ENCODE assay signal across 9 cellular contexts in the genomic region with DNA sequence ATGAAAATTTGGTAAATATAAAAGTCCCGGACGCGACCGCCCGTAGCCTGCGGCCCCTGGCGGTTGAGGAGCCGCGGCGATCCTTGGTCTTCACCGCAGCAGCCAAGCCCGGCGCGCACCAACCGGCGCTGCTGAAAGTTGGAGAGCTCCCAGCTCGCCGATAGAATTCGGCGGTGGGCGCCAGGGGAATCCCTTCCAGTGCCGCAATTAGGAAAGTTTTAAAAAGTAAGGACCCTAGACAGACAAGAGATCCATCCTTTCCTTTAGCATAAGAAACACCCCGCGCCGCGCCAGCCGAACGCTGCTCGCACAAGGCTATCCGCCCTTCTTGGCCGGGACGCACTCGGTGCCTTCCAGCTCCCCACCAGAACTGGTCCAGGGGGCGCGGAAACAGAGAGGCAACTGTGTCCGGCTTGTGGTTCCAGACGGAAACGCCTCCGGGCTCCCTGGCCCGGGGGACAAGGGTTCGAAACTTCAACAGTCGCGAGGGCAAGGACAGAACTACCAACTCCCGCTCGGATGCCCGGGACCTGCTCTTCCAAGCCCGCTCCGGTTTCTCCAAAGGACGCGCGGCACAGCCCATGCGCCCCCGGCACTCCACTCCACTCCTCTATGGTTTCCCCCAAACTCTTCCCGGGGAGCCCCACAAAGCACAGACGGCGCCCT. TPM values are rescaled to one million over a fixed set of nuclear protein-coding genes. Genes with fewer than 3 reads are reported as not detected.
DNase-seq lines count a peak whose midpoint lies in the region; ATAC-seq and TF ChIP-seq lines count a peak whose summit lies in the region.
"Had no signal": no experiment of that assay in that cellular context is flagged by ENCODE, and none has a peak within 500 bp of the region (broad histone marks: within the 10 kb centered on the region; RNA-seq: fewer than 3 reads in every experiment).

No MANE protein-coding gene starts in this region.

- intact Hi-C loops in CD14-positive monocyte (cut with micrococcal nuclease): no loop called here
- intact Hi-C loops in MCF 10A (cut with micrococcal nuclease): loop anchor here (10.0 kb wide), 1 partner anchor 240 kb away; no protein-coding TSS in a partner anchor

- no peak overlapping the region for H3K9ac ChIP-seq in smooth muscle cell (ENCODE audit: low read depth)

- peaks cover 0 to 9% (median 4%) of the 10 kb centered on the region in 7 donors for H3K9me3 Mint-ChIP-seq in CD14-positive monocyte
- no peaks in the 10 kb centered on the region for H3K9me3 Mint-ChIP-seq in MCF 10A (ENCODE audit: unreplicated experiment)

- no peaks in the 10 kb centered on the region for H3K36me3 ChIP-seq in smooth muscle cell (ENCODE audit: low read depth)
- H3K36me3 ChIP-seq: SJSA1 had no signal

- 2% methylated on average over 56 of the region's 56 CpGs for WGBS in smooth muscle cell (ENCODE audit: low lambda C conversion rate)

- H3K9me3 ChIP-seq in smooth muscle cell (replicated peaks; ENCODE audit: low read depth): no peaks in the 10 kb centered on the region
- H3K9me3 ChIP-seq: SJSA1 had no signal

- H3K4me1 ChIP-seq in smooth muscle cell (ENCODE audit: low read depth): no peaks in the 10 kb centered on the region

- peaks cover 75% of the 10 kb centered on the region for H3K27me3 ChIP-seq in smooth muscle cell (ENCODE audit: low read depth)

- H3K4me3 Mint-ChIP-seq in CD14-positive monocyte: peak overlapping the region; percentile 66 to 88
- peak overlapping the region; percentile 72 for H3K4me3 Mint-ChIP-seq in MCF 10A (ENCODE audit: unreplicated experiment)

- no peaks in the 10 kb centered on the region for H3K79me2 ChIP-seq in smooth muscle cell (ENCODE audit: low read depth)

- no TSS peak for BruUV-seq in MCF 10A (replicated peaks; lab: Mats Ljungman, UMichigan)

- H4K20me1 ChIP-seq in smooth muscle cell (ENCODE audit: low read depth): no peaks in the 10 kb centered on the region

- CTCF ChIA-PET in MCF 10A (lab: Yijun Ruan, JAX): interaction anchor here (0.6 to 1.1 kb wide), 9 partner anchors 15 to 808 kb away, joined by 3 to 4 read pairs (median 3); no protein-coding TSS in a partner anchor

- H3K4me3 ChIP-seq in smooth muscle cell: peak overlapping the region; percentile 26
- H3K4me3 ChIP-seq: SJSA1 had no signal

- DNase-seq in CD14-positive monocyte (ENCODE audit: low spot score) (no peak), NCI-H2227 treated with DMSO at 0.1 percent for 48 hours (lab: John Stamatoyannopoulos, UW) (peak; percentile 17), MCF 10A (ENCODE audit: unreplicated experiment) (peak; percentile 43), iris pigment epithelial cell (ENCODE audit: low read depth) (peak; percentile 60), smooth muscle cell (lab: John Stamatoyannopoulos, UW; ENCODE audit: unreplicated experiment) (no peak), cortex of kidney (lab: John Stamatoyannopoulos, UW) (no peak)

- H2AFZ ChIP-seq in smooth muscle cell (ENCODE audit: low read depth): no peak overlapping the region

- ATAC-seq in GM18907 (IDR thresholded peaks at IDR 0.05; ENCODE audit: unreplicated experiment): peak; percentile 31
- no peak for ATAC-seq in esophagus mucosa

- H3K36me3 Mint-ChIP-seq in CD14-positive monocyte: no peaks in the 10 kb centered on the region
- H3K36me3 Mint-ChIP-seq in MCF 10A (ENCODE audit: insufficient read depth, unreplicated experiment): no peaks in the 10 kb centered on the region

- POLR2A ChIA-PET in MCF 10A (lab: Yijun Ruan, JAX): no interaction called here

- peak overlapping the region; percentile 87 for H3K4me2 ChIP-seq in smooth muscle cell

- H3K27me3 Mint-ChIP-seq in CD14-positive monocyte (ENCODE audit: low read depth in 3 of 3): peaks cover 56 to 81% (median 66%) of the 10 kb centered on the region in 3 donors
- peaks cover 38% of the 10 kb centered on the region for H3K27me3 Mint-ChIP-seq in MCF 10A (ENCODE audit: insufficient read depth, unreplicated experiment)

- H3F3A ChIP-seq in smooth muscle cell (ENCODE audit: low read depth): no peaks in the 10 kb centered on the region

- peak overlapping the region in 1 of 7 donors; percentile 75 for H3K27ac Mint-ChIP-seq in CD14-positive monocyte
- H3K27ac Mint-ChIP-seq in MCF 10A (ENCODE audit: low read depth, unreplicated experiment): no peak overlapping the region

- TF ChIP-seq CTCF in CD14-positive monocyte (IDR thresholded peaks at IDR 0.05): no peak
- peak; percentile 23 for TF ChIP-seq CTCF in MCF 10A (IDR thresholded peaks at IDR 0.05; ENCODE audit: unreplicated experiment)
- peak; percentile 50 for TF ChIP-seq CTCF in smooth muscle cell (IDR thresholded peaks at IDR 0.05; ENCODE audit: borderline replicate concordance, insufficient read depth, poor library complexity, severe bottlenecking)

- H3K27ac ChIP-seq in smooth muscle cell (ENCODE audit: low read depth): no peak overlapping the region
- H3K27ac ChIP-seq: SJSA1 had no signal

- H3K4me1 Mint-ChIP-seq in CD14-positive monocyte (peaks cover 15% of the 10 kb centered on the region), MCF 10A (ENCODE audit: insufficient read depth, unreplicated experiment) (peaks cover 17% of the 10 kb centered on the region)

RNA-seq across cellular contexts. Expression of gene FAM78B, which starts 1.7 kb away (rescaled TPM):
- polyA plus RNA-seq in CD14-positive monocyte: not detected
- total RNA-seq in MCF 10A (2022): 1.1 and 1.5 TPM in 2 replicates
- 0.27 TPM in 1 of 2 replicates, not detected in the other for total RNA-seq in smooth muscle cell
- 0.12 TPM in 1 of 2 replicates, not detected in the other for polyA plus RNA-seq in smooth muscle cell
- total RNA-seq in esophagus mucosa: 0.88 TPM

Comparison
In these comparisons a context has a peak if more than half of its experiments do, and no peak if none do; other contexts are left out.
1. DNase-seq: peak in NCI-H2227 treated with DMSO at 0.1 percent for 48 hours (single experiment), MCF 10A (single experiment) and iris pigment epithelial cell (single experiment); none in CD14-positive monocyte (single experiment), smooth muscle cell (single experiment) and cortex of kidney (single experiment).